1 cellular context compared by ENCODE assay signal in the genomic region with DNA sequence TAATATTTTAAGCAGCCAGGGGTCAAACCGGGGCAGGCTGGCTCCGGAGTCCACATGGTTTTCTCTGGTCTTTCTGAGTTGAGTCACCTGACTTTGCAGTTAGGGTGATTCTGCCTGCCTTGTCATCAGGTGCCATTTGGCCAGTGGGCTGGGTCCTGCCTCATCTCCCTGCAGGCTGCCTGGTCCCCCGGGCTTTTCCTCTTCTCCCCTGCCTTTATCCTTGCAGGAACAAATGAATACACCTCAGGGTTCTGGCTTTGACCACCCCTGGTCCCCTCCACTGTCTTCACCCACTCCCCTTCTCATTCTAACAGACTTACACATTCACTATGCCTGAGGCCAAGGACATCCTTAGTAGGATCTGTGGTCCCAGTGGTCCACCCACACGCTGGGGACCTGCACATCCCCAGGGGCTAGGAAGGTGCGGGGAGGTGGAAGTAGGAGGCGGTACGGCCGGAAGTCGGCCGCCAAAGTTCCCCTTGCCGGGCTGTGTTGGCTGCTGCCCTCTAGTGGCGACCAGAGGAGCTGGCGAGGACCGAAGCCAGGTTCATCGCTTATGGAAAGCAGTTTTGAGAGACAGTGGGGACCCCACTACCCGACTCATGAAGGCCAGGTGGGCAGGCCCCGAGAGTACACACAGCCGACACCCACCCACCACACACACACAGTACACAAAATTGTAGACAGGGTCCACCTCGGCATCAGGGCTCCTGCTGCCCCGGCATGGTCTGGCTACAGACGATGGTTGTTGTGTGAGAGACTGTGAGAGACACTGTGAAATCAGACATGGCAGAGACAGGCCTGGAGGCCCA.
TF ChIP-seq lines count a peak whose summit lies in the region.

No MANE protein-coding gene starts in this region.

TF ChIP-seq in GM12878, 131 proteins besides CTCF, POLR2A, EP300 and RAD21 (continued from another document and continues in another):
- TF ChIP-seq, protein P1, sequence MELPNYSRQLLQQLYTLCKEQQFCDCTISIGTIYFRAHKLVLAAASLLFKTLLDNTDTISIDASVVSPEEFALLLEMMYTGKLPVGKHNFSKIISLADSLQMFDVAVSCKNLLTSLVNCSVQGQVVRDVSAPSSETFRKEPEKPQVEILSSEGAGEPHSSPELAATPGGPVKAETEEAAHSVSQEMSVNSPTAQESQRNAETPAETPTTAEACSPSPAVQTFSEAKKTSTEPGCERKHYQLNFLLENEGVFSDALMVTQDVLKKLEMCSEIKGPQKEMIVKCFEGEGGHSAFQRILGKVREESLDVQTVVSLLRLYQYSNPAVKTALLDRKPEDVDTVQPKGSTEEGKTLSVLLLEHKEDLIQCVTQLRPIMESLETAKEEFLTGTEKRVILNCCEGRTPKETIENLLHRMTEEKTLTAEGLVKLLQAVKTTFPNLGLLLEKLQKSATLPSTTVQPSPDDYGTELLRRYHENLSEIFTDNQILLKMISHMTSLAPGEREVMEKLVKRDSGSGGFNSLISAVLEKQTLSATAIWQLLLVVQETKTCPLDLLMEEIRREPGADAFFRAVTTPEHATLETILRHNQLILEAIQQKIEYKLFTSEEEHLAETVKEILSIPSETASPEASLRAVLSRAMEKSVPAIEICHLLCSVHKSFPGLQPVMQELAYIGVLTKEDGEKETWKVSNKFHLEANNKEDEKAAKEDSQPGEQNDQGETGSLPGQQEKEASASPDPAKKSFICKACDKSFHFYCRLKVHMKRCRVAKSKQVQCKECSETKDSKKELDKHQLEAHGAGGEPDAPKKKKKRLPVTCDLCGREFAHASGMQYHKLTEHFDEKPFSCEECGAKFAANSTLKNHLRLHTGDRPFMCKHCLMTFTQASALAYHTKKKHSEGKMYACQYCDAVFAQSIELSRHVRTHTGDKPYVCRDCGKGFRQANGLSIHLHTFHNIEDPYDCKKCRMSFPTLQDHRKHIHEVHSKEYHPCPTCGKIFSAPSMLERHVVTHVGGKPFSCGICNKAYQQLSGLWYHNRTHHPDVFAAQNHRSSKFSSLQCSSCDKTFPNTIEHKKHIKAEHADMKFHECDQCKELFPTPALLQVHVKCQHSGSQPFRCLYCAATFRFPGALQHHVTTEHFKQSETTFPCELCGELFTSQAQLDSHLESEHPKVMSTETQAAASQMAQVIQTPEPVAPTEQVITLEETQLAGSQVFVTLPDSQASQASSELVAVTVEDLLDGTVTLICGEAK (IDR thresholded peaks at IDR 0.05; ENCODE audit: borderline replicate concordance), result peak; percentile 71
- TF ChIP-seq NR2C1 (IDR thresholded peaks at IDR 0.05) (no peak), SMAD1 (IDR thresholded peaks at IDR 0.05; ENCODE audit: low read depth, partially characterized antibody) (no peak), SP1 (IDR thresholded peaks at IDR 0.05; ENCODE audit: low read depth, low read length) (no peak), HDGF (IDR thresholded peaks at IDR 0.05) (0 out of 2 replicates have a peak, but pooled peaks have one; percentile 69), HDAC2 (IDR thresholded peaks at IDR 0.05) (no peak), CHD2 (IDR thresholded peaks at IDR 0.05; ENCODE audit: borderline replicate concordance, low read depth, low read length) (0 out of 2 replicates have a peak, but pooled peaks have one; percentile 17), SMC3 (IDR thresholded peaks at IDR 0.05; ENCODE audit: borderline replicate concordance, low read length) (peak; percentile 52; the same call in 1 of the 2 replicates), TCF7 (IDR thresholded peaks at IDR 0.05; ENCODE audit: borderline replicate concordance) (no peak), LARP7 (IDR thresholded peaks at IDR 0.05) (0 out of 2 replicates have a peak, but pooled peaks have one; percentile 37), SIN3A (IDR thresholded peaks at IDR 0.05; ENCODE audit: low read depth, low read length) (no peak), IKZF1 (conservative IDR thresholded peaks at IDR 0.05) (peak; percentile 74), ATF7 (IDR thresholded peaks at IDR 0.05; ENCODE audit: low read depth) (0 out of 2 replicates have a peak, but pooled peaks have one; percentile 18), MTA2 (IDR thresholded peaks at IDR 0.05; ENCODE audit: low read depth) (no peak), ZNF217 (IDR thresholded peaks at IDR 0.05) (peak; percentile 24; the same call in 1 of the 2 replicates), NRF1 (conservative IDR thresholded peaks at IDR 0.05; ENCODE audit: low read depth, low read length) (no peak), IKZF2 (IDR thresholded peaks at IDR 0.05) (peak; percentile 40 to 51; a peak in 1 of 4 replicates), DPF2 (IDR thresholded peaks at IDR 0.05) (peak; percentile 62), JUND (IDR thresholded peaks at IDR 0.05; ENCODE audit: low read depth, low read length) (no peak), NR2F1 (conservative IDR thresholded peaks at IDR 0.05) (no peak), STAT1 (conservative IDR thresholded peaks at IDR 0.05) (0 out of 2 replicates have a peak, but pooled peaks have one; percentile 34), ETV6 (conservative IDR thresholded peaks at IDR 0.05 in 1 of 2, IDR thresholded peaks at IDR 0.05 in 1 of 2; ENCODE audit: borderline replicate concordance in 1 of 2, low read depth in 1 of 2) (peak in 1 of 2 experiments; percentile 79; a peak in 2 of 4 replicates), POLR2AphosphoS5 (IDR thresholded peaks at IDR 0.05; ENCODE audit: low read length) (peak; percentile 51; the same call in 1 of the 2 replicates), MEF2B (IDR thresholded peaks at IDR 0.05; ENCODE audit: partially characterized antibody, poor library complexity, severe bottlenecking) (peak; percentile 64), ZSCAN29 (IDR thresholded peaks at IDR 0.05) (no peak), PAX5 (IDR thresholded peaks at IDR 0.05; ENCODE audit: borderline replicate concordance, low read depth, low read length) (no peak), ZNF24 (IDR thresholded peaks at IDR 0.05) (no peak), SPI1 (IDR thresholded peaks at IDR 0.05; ENCODE audit: borderline replicate concordance, insufficient read depth, low read depth, low read length) (peak; percentile 19; the same call in 1 of the 2 replicates), GATAD2B (conservative IDR thresholded peaks at IDR 0.05; ENCODE audit: low read depth) (no peak; the same call in 1 of the 2 replicates), BMI1 (IDR thresholded peaks at IDR 0.05; ENCODE audit: borderline replicate concordance) (no peak), SRF (IDR thresholded peaks at IDR 0.05; ENCODE audit: low read depth in 2 of 2, low read length in 2 of 2) (0 out of 4 replicates have a peak, but pooled peaks have one; percentile 48 to 56), BHLHE40 (IDR thresholded peaks at IDR 0.05; ENCODE audit: borderline replicate concordance in 1 of 2, low read depth in 2 of 2, low read length in 1 of 2) (peak in 1 of 2 experiments; percentile 65; a peak in 2 of 4 replicates), GABPA (IDR thresholded peaks at IDR 0.05; ENCODE audit: low read depth) (peak; percentile 76), PAX8 (IDR thresholded peaks at IDR 0.05) (no peak), SUZ12 (IDR thresholded peaks at IDR 0.05; ENCODE audit: unreplicated experiment) (no peak), RELA (IDR thresholded peaks at IDR 0.05; ENCODE audit: borderline replicate concordance, partially characterized antibody) (peak; percentile 70), RB1 (IDR thresholded peaks at IDR 0.05; ENCODE audit: borderline replicate concordance) (peak; percentile 80; the same call in 1 of the 2 replicates), BRCA1 (IDR thresholded peaks at IDR 0.05; ENCODE audit: low read depth, low read length) (no peak), SMARCA5 (IDR thresholded peaks at IDR 0.05) (peak; percentile 72; the same call in 1 of the 2 replicates), CHD4 (IDR thresholded peaks at IDR 0.05) (no peak), EZH2 (IDR thresholded peaks at IDR 0.05; ENCODE audit: borderline replicate concordance, control insufficient read depth, low read depth, low read length) (no peak), KLF5 (IDR thresholded peaks at IDR 0.05; ENCODE audit: partially characterized antibody) (peak; percentile 52), CHD1 (IDR thresholded peaks at IDR 0.05; ENCODE audit: low read depth, low read length) (no peak)
- TF ChIP-seq, protein P2, sequence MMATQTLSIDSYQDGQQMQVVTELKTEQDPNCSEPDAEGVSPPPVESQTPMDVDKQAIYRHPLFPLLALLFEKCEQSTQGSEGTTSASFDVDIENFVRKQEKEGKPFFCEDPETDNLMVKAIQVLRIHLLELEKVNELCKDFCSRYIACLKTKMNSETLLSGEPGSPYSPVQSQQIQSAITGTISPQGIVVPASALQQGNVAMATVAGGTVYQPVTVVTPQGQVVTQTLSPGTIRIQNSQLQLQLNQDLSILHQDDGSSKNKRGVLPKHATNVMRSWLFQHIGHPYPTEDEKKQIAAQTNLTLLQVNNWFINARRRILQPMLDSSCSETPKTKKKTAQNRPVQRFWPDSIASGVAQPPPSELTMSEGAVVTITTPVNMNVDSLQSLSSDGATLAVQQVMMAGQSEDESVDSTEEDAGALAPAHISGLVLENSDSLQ (IDR thresholded peaks at IDR 0.05), result no peak; the same call in 1 of the 2 replicates
- TF ChIP-seq, protein P3, sequence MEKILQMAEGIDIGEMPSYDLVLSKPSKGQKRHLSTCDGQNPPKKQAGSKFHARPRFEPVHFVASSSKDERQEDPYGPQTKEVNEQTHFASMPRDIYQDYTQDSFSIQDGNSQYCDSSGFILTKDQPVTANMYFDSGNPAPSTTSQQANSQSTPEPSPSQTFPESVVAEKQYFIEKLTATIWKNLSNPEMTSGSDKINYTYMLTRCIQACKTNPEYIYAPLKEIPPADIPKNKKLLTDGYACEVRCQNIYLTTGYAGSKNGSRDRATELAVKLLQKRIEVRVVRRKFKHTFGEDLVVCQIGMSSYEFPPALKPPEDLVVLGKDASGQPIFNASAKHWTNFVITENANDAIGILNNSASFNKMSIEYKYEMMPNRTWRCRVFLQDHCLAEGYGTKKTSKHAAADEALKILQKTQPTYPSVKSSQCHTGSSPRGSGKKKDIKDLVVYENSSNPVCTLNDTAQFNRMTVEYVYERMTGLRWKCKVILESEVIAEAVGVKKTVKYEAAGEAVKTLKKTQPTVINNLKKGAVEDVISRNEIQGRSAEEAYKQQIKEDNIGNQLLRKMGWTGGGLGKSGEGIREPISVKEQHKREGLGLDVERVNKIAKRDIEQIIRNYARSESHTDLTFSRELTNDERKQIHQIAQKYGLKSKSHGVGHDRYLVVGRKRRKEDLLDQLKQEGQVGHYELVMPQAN (conservative IDR thresholded peaks at IDR 0.05), result no peak
- TF ChIP-seq, protein P4, sequence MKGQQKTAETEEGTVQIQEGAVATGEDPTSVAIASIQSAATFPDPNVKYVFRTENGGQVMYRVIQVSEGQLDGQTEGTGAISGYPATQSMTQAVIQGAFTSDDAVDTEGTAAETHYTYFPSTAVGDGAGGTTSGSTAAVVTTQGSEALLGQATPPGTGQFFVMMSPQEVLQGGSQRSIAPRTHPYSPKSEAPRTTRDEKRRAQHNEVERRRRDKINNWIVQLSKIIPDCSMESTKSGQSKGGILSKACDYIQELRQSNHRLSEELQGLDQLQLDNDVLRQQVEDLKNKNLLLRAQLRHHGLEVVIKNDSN (IDR thresholded peaks at IDR 0.05; ENCODE audit: borderline replicate concordance, extremely low read length, insufficient read depth, low read depth, low read length), result no peak
- TF ChIP-seq, protein P5, sequence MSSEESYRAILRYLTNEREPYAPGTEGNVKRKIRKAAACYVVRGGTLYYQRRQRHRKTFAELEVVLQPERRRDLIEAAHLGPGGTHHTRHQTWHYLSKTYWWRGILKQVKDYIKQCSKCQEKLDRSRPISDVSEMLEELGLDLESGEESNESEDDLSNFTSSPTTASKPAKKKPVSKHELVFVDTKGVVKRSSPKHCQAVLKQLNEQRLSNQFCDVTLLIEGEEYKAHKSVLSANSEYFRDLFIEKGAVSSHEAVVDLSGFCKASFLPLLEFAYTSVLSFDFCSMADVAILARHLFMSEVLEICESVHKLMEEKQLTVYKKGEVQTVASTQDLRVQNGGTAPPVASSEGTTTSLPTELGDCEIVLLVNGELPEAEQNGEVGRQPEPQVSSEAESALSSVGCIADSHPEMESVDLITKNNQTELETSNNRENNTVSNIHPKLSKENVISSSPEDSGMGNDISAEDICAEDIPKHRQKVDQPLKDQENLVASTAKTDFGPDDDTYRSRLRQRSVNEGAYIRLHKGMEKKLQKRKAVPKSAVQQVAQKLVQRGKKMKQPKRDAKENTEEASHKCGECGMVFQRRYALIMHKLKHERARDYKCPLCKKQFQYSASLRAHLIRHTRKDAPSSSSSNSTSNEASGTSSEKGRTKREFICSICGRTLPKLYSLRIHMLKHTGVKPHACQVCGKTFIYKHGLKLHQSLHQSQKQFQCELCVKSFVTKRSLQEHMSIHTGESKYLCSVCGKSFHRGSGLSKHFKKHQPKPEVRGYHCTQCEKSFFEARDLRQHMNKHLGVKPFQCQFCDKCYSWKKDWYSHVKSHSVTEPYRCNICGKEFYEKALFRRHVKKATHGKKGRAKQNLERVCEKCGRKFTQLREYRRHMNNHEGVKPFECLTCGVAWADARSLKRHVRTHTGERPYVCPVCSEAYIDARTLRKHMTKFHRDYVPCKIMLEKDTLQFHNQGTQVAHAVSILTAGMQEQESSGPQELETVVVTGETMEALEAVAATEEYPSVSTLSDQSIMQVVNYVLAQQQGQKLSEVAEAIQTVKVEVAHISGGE (CRISPR knock-in tag; IDR thresholded peaks at IDR 0.05), result no peak
- TF ChIP-seq, protein P6, sequence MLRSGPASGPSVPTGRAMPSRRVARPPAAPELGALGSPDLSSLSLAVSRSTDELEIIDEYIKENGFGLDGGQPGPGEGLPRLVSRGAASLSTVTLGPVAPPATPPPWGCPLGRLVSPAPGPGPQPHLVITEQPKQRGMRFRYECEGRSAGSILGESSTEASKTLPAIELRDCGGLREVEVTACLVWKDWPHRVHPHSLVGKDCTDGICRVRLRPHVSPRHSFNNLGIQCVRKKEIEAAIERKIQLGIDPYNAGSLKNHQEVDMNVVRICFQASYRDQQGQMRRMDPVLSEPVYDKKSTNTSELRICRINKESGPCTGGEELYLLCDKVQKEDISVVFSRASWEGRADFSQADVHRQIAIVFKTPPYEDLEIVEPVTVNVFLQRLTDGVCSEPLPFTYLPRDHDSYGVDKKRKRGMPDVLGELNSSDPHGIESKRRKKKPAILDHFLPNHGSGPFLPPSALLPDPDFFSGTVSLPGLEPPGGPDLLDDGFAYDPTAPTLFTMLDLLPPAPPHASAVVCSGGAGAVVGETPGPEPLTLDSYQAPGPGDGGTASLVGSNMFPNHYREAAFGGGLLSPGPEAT (IDR thresholded peaks at IDR 0.05; ENCODE audit: low read depth), result peak; percentile 67
- TF ChIP-seq, protein P7, sequence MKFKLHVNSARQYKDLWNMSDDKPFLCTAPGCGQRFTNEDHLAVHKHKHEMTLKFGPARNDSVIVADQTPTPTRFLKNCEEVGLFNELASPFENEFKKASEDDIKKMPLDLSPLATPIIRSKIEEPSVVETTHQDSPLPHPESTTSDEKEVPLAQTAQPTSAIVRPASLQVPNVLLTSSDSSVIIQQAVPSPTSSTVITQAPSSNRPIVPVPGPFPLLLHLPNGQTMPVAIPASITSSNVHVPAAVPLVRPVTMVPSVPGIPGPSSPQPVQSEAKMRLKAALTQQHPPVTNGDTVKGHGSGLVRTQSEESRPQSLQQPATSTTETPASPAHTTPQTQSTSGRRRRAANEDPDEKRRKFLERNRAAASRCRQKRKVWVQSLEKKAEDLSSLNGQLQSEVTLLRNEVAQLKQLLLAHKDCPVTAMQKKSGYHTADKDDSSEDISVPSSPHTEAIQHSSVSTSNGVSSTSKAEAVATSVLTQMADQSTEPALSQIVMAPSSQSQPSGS (IDR thresholded peaks at IDR 0.05; ENCODE audit: low read length), result no peak
